23 cellular contexts compared by ENCODE assay signal in genomic region chr5:170557314-170557713, GRCh38. TPM values are rescaled to one million over a fixed set of nuclear protein-coding genes. Genes with fewer than 3 reads are reported as not detected.
"Had no signal": no experiment of that assay in that cellular context is flagged by ENCODE, and none has a peak within 500 bp of the region (broad histone marks: within the 10 kb centered on the region; RNA-seq: fewer than 3 reads in every experiment).

No MANE protein-coding gene starts in this region.

- ATAC-seq: HepG2 had no signal

- H3K27ac ChIP-seq: SJSA1, SK-N-MC had no signal

- FAIRE-seq: HepG2, RCC 7860 had no signal

- H3K4me3 ChIP-seq: SJSA1, SK-N-MC had no signal

- DNase-seq: IMR-90, Karpas-422, KG1, MM.1S, NCI-H1092 treated with DMSO at 0.1 percent for 48 hours, NCI-H1436, NCI-H187, NCI-H2029, NCI-H2081 treated with DMSO at 0.1 percent for 48 hours, NCI-H2171, NCI-H226, NCI-H446, NCI-H510A, NCI-H524 treated with DMSO at 0.1 percent for 48 hours, NCI-H69, NCI-H774, Right ventricle myocardium superior, RPMI8226, SIG-M5 had no signal

RNA-seq across cellular contexts. Expression of gene KCNIP1, which starts 53.5 kb away (rescaled TPM):
- polyA plus RNA-seq: HepG2, IMR-90 had no signal
